Comparison of ENCODE assay signal across 8 cellular contexts in the genomic region with DNA sequence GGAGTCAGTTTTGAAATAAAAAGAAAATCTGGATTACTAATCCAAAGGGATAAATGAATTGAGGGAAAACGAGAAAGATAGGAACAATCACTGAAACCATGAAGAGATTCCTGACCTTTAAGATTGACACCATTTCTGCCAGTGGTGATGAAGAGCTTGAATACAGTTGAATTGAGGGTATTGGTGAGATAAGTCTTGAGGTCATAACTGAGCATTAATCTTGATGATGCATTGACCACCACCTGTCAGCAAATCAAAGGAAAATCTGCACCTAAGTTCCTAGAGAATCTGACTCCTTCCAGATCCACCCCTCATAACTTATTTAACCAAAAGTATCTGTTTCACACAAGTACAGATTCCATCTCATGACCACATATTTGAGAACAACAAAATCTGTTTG. TPM values are rescaled to one million over a fixed set of nuclear protein-coding genes. Genes with fewer than 3 reads are reported as not detected.
"Had no signal": no experiment of that assay in that cellular context is flagged by ENCODE, and none has a peak within 500 bp of the region (broad histone marks: within the 10 kb centered on the region; RNA-seq: fewer than 3 reads in every experiment).

No MANE protein-coding gene starts in this region.

- ATAC-seq: HepG2 had no signal

- FAIRE-seq: HepG2, HTR-8/SVneo had no signal

- DNase-seq: IMR-90, KBM-7, KG1 had no signal

- H3K27ac ChIP-seq: HL-60, KMS-11 had no signal

- H3K4me2 ChIP-seq: KMS-11 had no signal

- H3K9ac ChIP-seq: KMS-11 had no signal

RNA-seq across cellular contexts. Expression of a gene that starts 26.0 kb away (rescaled TPM):
- polyA plus RNA-seq: IgD-negative memory B cell had no signal
